ENCODE assay signal across 11 cellular contexts in the genomic region with DNA sequence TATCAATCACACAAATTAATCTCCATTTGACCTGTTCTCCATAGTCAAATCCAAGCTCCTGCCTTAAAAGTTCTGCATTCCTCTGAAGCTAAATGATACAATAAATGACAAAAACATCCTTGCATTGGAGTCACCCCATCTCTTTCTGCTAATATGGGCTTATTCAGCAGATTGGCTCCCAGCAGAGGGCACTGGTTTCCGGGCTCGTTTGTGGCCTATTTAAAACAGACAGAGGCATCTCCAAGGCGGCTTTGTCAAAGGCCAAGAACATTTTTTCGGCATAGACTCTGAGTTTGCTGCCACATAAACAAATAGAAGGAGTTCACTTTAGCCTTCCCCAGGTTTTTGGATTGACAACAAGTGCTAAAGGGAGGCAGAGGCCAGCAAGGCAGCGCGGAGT.
A peak's percentile ranks its signal among the peaks of the same experiment; 100 is the strongest.
DNase-seq lines count a peak whose midpoint lies in the region; ATAC-seq, FAIRE-seq and TF ChIP-seq lines count a peak whose summit lies in the region.
"Had no signal": no experiment of that assay in that cellular context is flagged by ENCODE, and none has a peak within 500 bp of the region (broad histone marks: within the 10 kb centered on the region; RNA-seq: fewer than 3 reads in every experiment).

No MANE protein-coding gene starts in this region.

- no peak overlapping the region for H3K27ac Mint-ChIP-seq in astrocyte (ENCODE audit: unreplicated experiment)

- no peaks in the 10 kb centered on the region for H4K20me1 ChIP-seq in astrocyte (ENCODE audit: insufficient read depth, low read length)

- TF ChIP-seq POLR2A in A549 (IDR thresholded peaks at IDR 0.05; ENCODE audit: low read length) = no peak

- no peak for FAIRE-seq in A549 (lab: Jason Lieb, UNC)
- FAIRE-seq in astrocyte (lab: Jason Lieb, UNC) = peak; percentile 85
- no peak for FAIRE-seq in HTR-8/SVneo (lab: Jason Lieb, UNC)
- FAIRE-seq: endometrium had no signal

- H3K27me3 ChIP-seq in H7 (ENCODE audit: control insufficient read depth, insufficient read depth, low read length) (no peaks in the 10 kb centered on the region), astrocyte (ENCODE audit: insufficient read depth, low read length) (no peaks in the 10 kb centered on the region)
- H3K27me3 ChIP-seq: neutrophil had no signal

- DNase-seq in A549 (ENCODE audit: low read depth in 1 of 2, low spot score in 1 of 2) (peak in 1 of 2 experiments; percentile 14), H7 (peak; percentile 18), astrocyte (ENCODE audit: low read depth) (peak; percentile 13), iris pigment epithelial cell (ENCODE audit: low read depth) (peak; percentile 49), HTR-8/SVneo (ENCODE audit: insufficient read length, low spot score) (no peak), NCI-H1694 treated with DMSO at 0.1 percent for 48 hours (lab: John Stamatoyannopoulos, UW) (no peak), NCI-H2107 treated with DMSO at 0.1 percent for 48 hours (lab: John Stamatoyannopoulos, UW; ENCODE audit: unreplicated experiment) (no peak)
- no peak for DNase-seq in activated CD4-positive, CD25-positive, alpha-beta regulatory T cell treated with anti-CD3 and anti-CD28 coated beads, Interleukin-2, amount 50 U/mL, for 72 hours
- DNase-seq: NK-92 treated with Interleukin-12 subunit alpha and Interleukin-12 subunit beta, amount 100 ng/mL, for 24 hours had no signal

- no peaks in the 10 kb centered on the region for H3K4me1 ChIP-seq in A549
- no peaks in the 10 kb centered on the region for H3K4me1 ChIP-seq in astrocyte (ENCODE audit: insufficient read depth, low read length)

- H3K9me3 Mint-ChIP-seq in astrocyte (ENCODE audit: unreplicated experiment) = peaks cover 3% of the 10 kb centered on the region

- no peak overlapping the region for H2AFZ ChIP-seq in astrocyte (ENCODE audit: low read depth, low read length)

- no peak overlapping the region for H3K4me3 ChIP-seq in A549
- H3K4me3 ChIP-seq in H7 (ENCODE audit: insufficient read depth, low read depth, low read length) = no peak overlapping the region
- H3K4me3 ChIP-seq in astrocyte (ENCODE audit: insufficient read depth, low read depth, low read length) = no peak overlapping the region

- peak overlapping the region in 1 of 2 experiments; percentile 26; a peak in 1 of 6 replicates for H3K27ac ChIP-seq in A549
- no peak overlapping the region for H3K27ac ChIP-seq in astrocyte (ENCODE audit: low read depth, low read length)
- H3K27ac ChIP-seq: neutrophil had no signal

- H3K36me3 ChIP-seq in H7 (replicated peaks; ENCODE audit: control insufficient read depth, insufficient read depth, low read length) = no peaks in the 10 kb centered on the region
- no peaks in the 10 kb centered on the region for H3K36me3 ChIP-seq in astrocyte (ENCODE audit: insufficient read depth, low read length)
- H3K36me3 ChIP-seq: neutrophil had no signal

- POLR2A ChIA-PET in A549 (lab: Yijun Ruan, JAX) = interaction anchor here (0.9 kb wide), 1 partner anchor 812 kb away, joined by 3 read pairs; a partner anchor contains a TSS

- TF ChIP-seq EP300 in A549 (IDR thresholded peaks at IDR 0.05) = no peak

- peak; percentile 28 to 40; a peak in 4 of 5 replicates for TF ChIP-seq RAD21 in A549 (conservative IDR thresholded peaks at IDR 0.05 in 1 of 2, IDR thresholded peaks at IDR 0.05 in 1 of 2)

- no peak overlapping the region for H3K9ac ChIP-seq in astrocyte (ENCODE audit: low read length)

- ATAC-seq in A549 = peak in 1 of 2 experiments; percentile 70; a peak in 2 of 6 replicates

- H3K4me3 Mint-ChIP-seq in astrocyte (ENCODE audit: unreplicated experiment) = no peak overlapping the region

- H3K27me3 Mint-ChIP-seq in astrocyte (ENCODE audit: low read depth, unreplicated experiment) = peaks cover 6% of the 10 kb centered on the region

- TF ChIP-seq CTCF in A549 (IDR thresholded peaks at IDR 0.05) = peak; percentile 30
- TF ChIP-seq CTCF in astrocyte (IDR thresholded peaks at IDR 0.05; ENCODE audit: insufficient read depth, low read depth, low read length) = peak; percentile 32

- H3K79me2 ChIP-seq in astrocyte (ENCODE audit: insufficient read depth, low read length) = no peaks in the 10 kb centered on the region

- no peak overlapping the region for H3K4me2 ChIP-seq in A549
- H3K4me2 ChIP-seq in astrocyte (ENCODE audit: low read length) = no peak overlapping the region

- 46% methylated on average over 6 of the region's 6 CpGs for WGBS in A549 (ENCODE audit: missing lambda C conversion rate)

- CTCF ChIA-PET in A549 (lab: Yijun Ruan, JAX) = interaction anchor here (1.0 to 1.3 kb wide), 2 partner anchors 9 to 360 kb away, joined by 4 read pairs; no protein-coding TSS in a partner anchor

- H3K36me3 Mint-ChIP-seq in astrocyte (ENCODE audit: low read depth, unreplicated experiment) = no peaks in the 10 kb centered on the region

- no peaks in the 10 kb centered on the region for H3K4me1 Mint-ChIP-seq in astrocyte (ENCODE audit: low read depth, unreplicated experiment)

- H3K9me3 ChIP-seq in A549 = no peaks in the 10 kb centered on the region
- no peaks in the 10 kb centered on the region for H3K9me3 ChIP-seq in astrocyte (ENCODE audit: insufficient read depth, low read depth, low read length)
- H3K9me3 ChIP-seq: neutrophil had no signal

TF ChIP-seq in A549, 52 proteins besides CTCF, POLR2A, EP300 and RAD21:
- no peak for TF ChIP-seq POLR2AphosphoS2 (conservative IDR thresholded peaks at IDR 0.05; ENCODE audit: low read length)
- TF ChIP-seq, protein P1, sequence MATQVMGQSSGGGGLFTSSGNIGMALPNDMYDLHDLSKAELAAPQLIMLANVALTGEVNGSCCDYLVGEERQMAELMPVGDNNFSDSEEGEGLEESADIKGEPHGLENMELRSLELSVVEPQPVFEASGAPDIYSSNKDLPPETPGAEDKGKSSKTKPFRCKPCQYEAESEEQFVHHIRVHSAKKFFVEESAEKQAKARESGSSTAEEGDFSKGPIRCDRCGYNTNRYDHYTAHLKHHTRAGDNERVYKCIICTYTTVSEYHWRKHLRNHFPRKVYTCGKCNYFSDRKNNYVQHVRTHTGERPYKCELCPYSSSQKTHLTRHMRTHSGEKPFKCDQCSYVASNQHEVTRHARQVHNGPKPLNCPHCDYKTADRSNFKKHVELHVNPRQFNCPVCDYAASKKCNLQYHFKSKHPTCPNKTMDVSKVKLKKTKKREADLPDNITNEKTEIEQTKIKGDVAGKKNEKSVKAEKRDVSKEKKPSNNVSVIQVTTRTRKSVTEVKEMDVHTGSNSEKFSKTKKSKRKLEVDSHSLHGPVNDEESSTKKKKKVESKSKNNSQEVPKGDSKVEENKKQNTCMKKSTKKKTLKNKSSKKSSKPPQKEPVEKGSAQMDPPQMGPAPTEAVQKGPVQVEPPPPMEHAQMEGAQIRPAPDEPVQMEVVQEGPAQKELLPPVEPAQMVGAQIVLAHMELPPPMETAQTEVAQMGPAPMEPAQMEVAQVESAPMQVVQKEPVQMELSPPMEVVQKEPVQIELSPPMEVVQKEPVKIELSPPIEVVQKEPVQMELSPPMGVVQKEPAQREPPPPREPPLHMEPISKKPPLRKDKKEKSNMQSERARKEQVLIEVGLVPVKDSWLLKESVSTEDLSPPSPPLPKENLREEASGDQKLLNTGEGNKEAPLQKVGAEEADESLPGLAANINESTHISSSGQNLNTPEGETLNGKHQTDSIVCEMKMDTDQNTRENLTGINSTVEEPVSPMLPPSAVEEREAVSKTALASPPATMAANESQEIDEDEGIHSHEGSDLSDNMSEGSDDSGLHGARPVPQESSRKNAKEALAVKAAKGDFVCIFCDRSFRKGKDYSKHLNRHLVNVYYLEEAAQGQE (IDR thresholded peaks at IDR 0.05) = no peak
- peak; percentile 34 for TF ChIP-seq MAFK (IDR thresholded peaks at IDR 0.05; ENCODE audit: partially characterized antibody)
- no peak for TF ChIP-seq FOSB (CRISPR knock-in tag; IDR thresholded peaks at IDR 0.05)
- peak; percentile 25; the same call in 1 of the 3 replicates for TF ChIP-seq SMC3 (IDR thresholded peaks at IDR 0.05)

Comparison
In these comparisons a context has a peak if more than half of its experiments do, and no peak if none do; other contexts are left out.
1. DNase-seq: peak in H7 (single experiment), astrocyte (single experiment) and iris pigment epithelial cell (single experiment); none in HTR-8/SVneo (single experiment), NCI-H1694 treated with DMSO at 0.1 percent for 48 hours (single experiment), activated CD4-positive, CD25-positive, alpha-beta regulatory T cell treated with anti-CD3 and anti-CD28 coated beads, Interleukin-2, amount 50 U/mL, for 72 hours (single experiment) and NCI-H2107 treated with DMSO at 0.1 percent for 48 hours (single experiment).